ENCODE assay signal across 1 cellular context in the genomic region with DNA sequence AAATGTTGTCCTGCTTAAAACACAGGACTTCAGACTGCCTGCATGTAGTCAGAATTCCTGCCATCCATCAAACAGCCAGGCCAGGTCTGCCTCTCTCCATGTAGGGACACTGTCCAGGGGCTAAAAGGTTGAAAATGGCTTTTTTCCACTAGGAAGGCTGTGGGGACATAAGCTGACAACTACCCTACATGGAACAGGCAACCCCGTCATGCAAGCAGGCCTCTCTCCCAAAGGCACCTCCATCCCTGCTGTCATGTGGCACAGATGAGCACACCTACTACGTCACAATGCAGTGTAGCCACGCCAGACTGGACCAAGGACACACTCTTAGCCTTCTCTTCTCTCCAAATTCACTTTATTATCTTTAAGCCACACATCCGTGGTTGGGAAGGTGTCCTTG.
TF ChIP-seq lines count a peak whose summit lies in the region.

No MANE protein-coding gene starts in this region.

TF ChIP-seq in HepG2, 621 proteins besides CTCF, POLR2A, EP300 and RAD21:
- peak; percentile 59 for TF ChIP-seq RBM22 (optimal IDR thresholded peaks at IDR 0.05; ENCODE audit: low read length)
- TF ChIP-seq NR1H2 (CRISPR knock-in tag; IDR thresholded peaks at IDR 0.05; ENCODE audit: borderline replicate concordance, low read depth), result no peak
